Comparison of ENCODE assay signal across 12 cellular contexts in genomic region chr10:86999976-87000375, GRCh38. TPM values are rescaled to one million over a fixed set of nuclear protein-coding genes. Genes with fewer than 3 reads are reported as not detected.
"Had no signal": no experiment of that assay in that cellular context is flagged by ENCODE, and none has a peak within 500 bp of the region (broad histone marks: within the 10 kb centered on the region; RNA-seq: fewer than 3 reads in every experiment).

No MANE protein-coding gene starts in this region.

RNA-seq across cellular contexts. Expression of gene FAM25A, which starts 20.1 kb away (rescaled TPM):
- total RNA-seq: activated CD4-positive, alpha-beta T cell treated with anti-CD3 and anti-CD28 coated beads, Interleukin-2, amount 10 ng/mL, durations not matched to agents 24 days and 14 days; activated CD8-positive, alpha-beta memory T cell treated with anti-CD3 and anti-CD28 coated beads for 36 hours; activated CD8-positive, alpha-beta T cell treated with anti-CD3 and anti-CD28 coated beads for 36 hours; activated naive CD8-positive, alpha-beta T cell treated with anti-CD3 and anti-CD28 coated beads for 36 hours; activated T-cell treated with anti-CD3 and anti-CD28 coated beads, Interleukin-2, amount 50 U/mL, for 72 hours; activated T-helper 17 cell treated with anti-CD3 and anti-CD28 coated beads, Interleukin-2, amount 50 U/mL, for 72 hours; aorta; cerebellum; MCF 10A; RPMI7951; T-helper 1 cell treated with Interleukin-12 subunit alpha and Interleukin-12 subunit beta and Interleukin-4 antibody, amounts not matched to agents 30 ng/mL and 1 ng/mL, for 36 hours; T-helper 2 cell treated with Interferon-gamma antibody and Interleukin-4, amounts not matched to agents 100 ng/mL and 5 ng/mL, for 36 hours had no signal
- polyA plus RNA-seq: aorta had no signal

RNA-seq across cellular contexts. Expression of gene ADIRF, which starts 31.7 kb away (rescaled TPM):
- total RNA-seq: activated CD4-positive, alpha-beta T cell treated with anti-CD3 and anti-CD28 coated beads, Interleukin-2, amount 10 ng/mL, durations not matched to agents 24 days and 14 days; activated CD8-positive, alpha-beta memory T cell treated with anti-CD3 and anti-CD28 coated beads for 36 hours; activated CD8-positive, alpha-beta T cell treated with anti-CD3 and anti-CD28 coated beads for 36 hours; activated naive CD8-positive, alpha-beta T cell treated with anti-CD3 and anti-CD28 coated beads for 36 hours; activated T-cell treated with anti-CD3 and anti-CD28 coated beads, Interleukin-2, amount 50 U/mL, for 72 hours; activated T-helper 17 cell treated with anti-CD3 and anti-CD28 coated beads, Interleukin-2, amount 50 U/mL, for 72 hours; T-helper 1 cell treated with Interleukin-12 subunit alpha and Interleukin-12 subunit beta and Interleukin-4 antibody, amounts not matched to agents 30 ng/mL and 1 ng/mL, for 36 hours; T-helper 2 cell treated with Interferon-gamma antibody and Interleukin-4, amounts not matched to agents 100 ng/mL and 5 ng/mL, for 36 hours had no signal

RNA-seq across cellular contexts. Expression of gene SNCG, which starts 41.6 kb away (rescaled TPM):
- total RNA-seq: activated CD8-positive, alpha-beta memory T cell treated with anti-CD3 and anti-CD28 coated beads for 36 hours; activated CD8-positive, alpha-beta T cell treated with anti-CD3 and anti-CD28 coated beads for 36 hours; activated naive CD8-positive, alpha-beta T cell treated with anti-CD3 and anti-CD28 coated beads for 36 hours; activated T-cell treated with anti-CD3 and anti-CD28 coated beads, Interleukin-2, amount 50 U/mL, for 72 hours; activated T-helper 17 cell treated with anti-CD3 and anti-CD28 coated beads, Interleukin-2, amount 50 U/mL, for 72 hours; T-helper 2 cell treated with Interferon-gamma antibody and Interleukin-4, amounts not matched to agents 100 ng/mL and 5 ng/mL, for 36 hours had no signal

RNA-seq across cellular contexts. Expression of gene MMRN2, which starts 42.6 kb away (rescaled TPM):
- total RNA-seq: activated CD4-positive, alpha-beta T cell treated with anti-CD3 and anti-CD28 coated beads, Interleukin-2, amount 10 ng/mL, durations not matched to agents 24 days and 14 days; activated CD8-positive, alpha-beta memory T cell treated with anti-CD3 and anti-CD28 coated beads for 36 hours; activated CD8-positive, alpha-beta T cell treated with anti-CD3 and anti-CD28 coated beads for 36 hours; activated naive CD8-positive, alpha-beta T cell treated with anti-CD3 and anti-CD28 coated beads for 36 hours; T-helper 1 cell treated with Interleukin-12 subunit alpha and Interleukin-12 subunit beta and Interleukin-4 antibody, amounts not matched to agents 30 ng/mL and 1 ng/mL, for 36 hours; T-helper 2 cell treated with Interferon-gamma antibody and Interleukin-4, amounts not matched to agents 100 ng/mL and 5 ng/mL, for 36 hours had no signal
